In genomic region chr15:63601026-63601726, GRCh38 we compare ENCODE assay signal across 8 cellular contexts. TPM values are rescaled to one million over a fixed set of nuclear protein-coding genes. Genes with fewer than 3 reads are reported as not detected.
DNase-seq lines count a peak whose midpoint lies in the region; ATAC-seq and TF ChIP-seq lines count a peak whose summit lies in the region.

No MANE protein-coding gene starts in this region.

- no peaks in the 10 kb centered on the region for H3K9me3 Mint-ChIP-seq in MCF 10A (ENCODE audit: unreplicated experiment)

- intact Hi-C loops in MCF 10A (cut with micrococcal nuclease) = no loop called here

- POLR2A ChIA-PET in MCF 10A (lab: Yijun Ruan, JAX) = interaction anchor here (0.5 to 11.1 kb wide), 19 partner anchors 9 to 784 kb away, joined by 3 to 186 read pairs (median 9); partner anchors contain the start of genes CIAO2A, RPS27L and USP3

- H3K27me3 ChIP-seq in kidney epithelial cell (ENCODE audit: control insufficient read depth, insufficient read depth, low read length) = no peaks in the 10 kb centered on the region

- BruUV-seq in MCF 10A (replicated peaks; lab: Mats Ljungman, UMichigan) = no TSS peak

- CTCF ChIA-PET in MCF 10A (lab: Yijun Ruan, JAX) = interaction anchor here (0.5 to 3.4 kb wide), 11 partner anchors 9 to 553 kb away, joined by 3 to 41 read pairs (median 4); partner anchors contain the start of gene USP3

- H3K36me3 Mint-ChIP-seq in MCF 10A (ENCODE audit: insufficient read depth, unreplicated experiment) = peaks cover 8% of the 10 kb centered on the region

- H3K4me1 Mint-ChIP-seq in MCF 10A (ENCODE audit: insufficient read depth, unreplicated experiment) = peaks cover 11% of the 10 kb centered on the region

- H3K4me3 ChIP-seq in kidney epithelial cell (ENCODE audit: low read depth, low read length) = peak overlapping the region; percentile 48

- H3K27ac Mint-ChIP-seq in MCF 10A (ENCODE audit: low read depth, unreplicated experiment) = no peak overlapping the region

- ATAC-seq in HG03159 (IDR thresholded peaks at IDR 0.05; ENCODE audit: unreplicated experiment) = peak; percentile 7
- ATAC-seq in GM21576 (IDR thresholded peaks at IDR 0.05; ENCODE audit: unreplicated experiment) = no peak

- no peaks in the 10 kb centered on the region for H3K36me3 ChIP-seq in kidney epithelial cell (ENCODE audit: control insufficient read depth, insufficient read depth, low read length)

- TF ChIP-seq CTCF in MCF 10A (IDR thresholded peaks at IDR 0.05; ENCODE audit: unreplicated experiment) = no peak
- no peak for TF ChIP-seq CTCF in kidney epithelial cell (IDR thresholded peaks at IDR 0.05; ENCODE audit: insufficient read depth, low read length, poor library complexity, severe bottlenecking)

- H3K4me3 Mint-ChIP-seq in MCF 10A (ENCODE audit: unreplicated experiment) = peak overlapping the region; percentile 83

- H3K27me3 Mint-ChIP-seq in MCF 10A (ENCODE audit: insufficient read depth, unreplicated experiment) = no peaks in the 10 kb centered on the region

- peak; percentile 62 for DNase-seq in NCI-H82 (lab: John Stamatoyannopoulos, UW)
- DNase-seq in NCI-H82 treated with DMSO at 0.1 percent for 48 hours (lab: John Stamatoyannopoulos, UW; ENCODE audit: unreplicated experiment) = no peak
- DNase-seq in T-helper 22 cell (ENCODE audit: low read depth) = peak; percentile 50
- DNase-seq in MCF 10A (ENCODE audit: unreplicated experiment) = peak; percentile 18
- DNase-seq in kidney epithelial cell (ENCODE audit: low read depth) = no peak
- DNase-seq in stimulated activated CD4-positive, alpha-beta T cell treated with anti-CD3 and anti-CD28 coated beads, Interleukin-4, amount 100 ng/mL, for 4 hours = peak; percentile 51 to 55

RNA-seq across cellular contexts. Expression of gene FBXL22, which starts 4.0 kb away (rescaled TPM):
- total RNA-seq in MCF 10A (2022) = 0.39 and 0.58 TPM in 2 replicates
- 0.21 and 0.27 TPM in 2 replicates for total RNA-seq in kidney epithelial cell

Comparison
In these comparisons a context has a peak if more than half of its experiments do, and no peak if none do; other contexts are left out.
1. DNase-seq: peak in NCI-H82 (single experiment), T-helper 22 cell (single experiment), MCF 10A (single experiment) and stimulated activated CD4-positive, alpha-beta T cell treated with anti-CD3 and anti-CD28 coated beads, Interleukin-4, amount 100 ng/mL, for 4 hours (2 of 2); none in NCI-H82 treated with DMSO at 0.1 percent for 48 hours (single experiment) and kidney epithelial cell (single experiment).